In genomic region chr5:81779125-81779934, GRCh38 we compare ENCODE assay signal across 7 cellular contexts. TPM values are rescaled to one million over a fixed set of nuclear protein-coding genes. Genes with fewer than 3 reads are reported as not detected.
DNase-seq lines count a peak whose midpoint lies in the region; ATAC-seq and TF ChIP-seq lines count a peak whose summit lies in the region.

No MANE protein-coding gene starts in this region.

- no peaks in the 10 kb centered on the region for H3K27me3 Mint-ChIP-seq in activated naive CD8-positive, alpha-beta T cell

- BruUV-seq in PC-3 (replicated peaks; lab: Mats Ljungman, UMichigan): no TSS peak

- peak overlapping the region; percentile 75 for H2AFZ ChIP-seq in PC-3 (ENCODE audit: low read length)

- no peak for TF ChIP-seq CTCF in PC-3 (conservative IDR thresholded peaks at IDR 0.05; ENCODE audit: low read depth, low read length)
- no peak for TF ChIP-seq CTCF in left ventricle myocardium inferior (IDR thresholded peaks at IDR 0.05; ENCODE audit: borderline replicate concordance)

- H3K4me1 ChIP-seq in PC-3 (ENCODE audit: insufficient read depth, low read length): no peaks in the 10 kb centered on the region
- peaks cover 22% of the 10 kb centered on the region for H3K4me1 ChIP-seq in left ventricle myocardium inferior

- DNase-seq in PC-3 (peak; percentile 15), left ventricle myocardium inferior (peak; percentile 58), NCI-H1436 (lab: John Stamatoyannopoulos, UW) (no peak)

- no peaks in the 10 kb centered on the region for H3F3A ChIP-seq in PC-3 (ENCODE audit: low read length, unreplicated experiment)

- H3K79me2 ChIP-seq in PC-3 (ENCODE audit: low read length): no peaks in the 10 kb centered on the region

- no peak overlapping the region for H3K9ac ChIP-seq in PC-3 (ENCODE audit: low read length)

- H3K36me3 ChIP-seq in PC-3 (ENCODE audit: low read depth, low read length): no peaks in the 10 kb centered on the region
- H3K36me3 ChIP-seq in left ventricle myocardium inferior: no peaks in the 10 kb centered on the region

- peak overlapping the region; percentile 84 for H3K4me3 Mint-ChIP-seq in activated naive CD8-positive, alpha-beta T cell

- peaks cover 22% of the 10 kb centered on the region for H3K4me1 Mint-ChIP-seq in activated naive CD8-positive, alpha-beta T cell (ENCODE audit: low read depth)

- POLR2A ChIA-PET in PC-3 (lab: Charles Lee; ENCODE audit: unreplicated experiment): interaction anchor here (0.5 to 0.6 kb wide), 3 partner anchors 17 to 627 kb away, joined by 3 read pairs; no protein-coding TSS in a partner anchor

- CTCF ChIA-PET in PC-3 (lab: Charles Lee): interaction anchor here (0.6 kb wide), 1 partner anchor 255 kb away, joined by 3 read pairs; no protein-coding TSS in a partner anchor

- no peaks in the 10 kb centered on the region for H3K36me3 Mint-ChIP-seq in activated naive CD8-positive, alpha-beta T cell

- no peaks in the 10 kb centered on the region for H3K9me2 ChIP-seq in PC-3 (replicated peaks; ENCODE audit: low read length)

- H3K27ac ChIP-seq in PC-3 (ENCODE audit: low read length) (no peak overlapping the region), left ventricle myocardium inferior (replicated peaks) (peak overlapping the region; percentile 84), skin epidermis (peak overlapping the region in 20 of 21 experiments; percentile 55 to 94 (median 81))

- H4K20me1 ChIP-seq in PC-3 (ENCODE audit: low read length): no peaks in the 10 kb centered on the region

- no peaks in the 10 kb centered on the region for H3K9me3 Mint-ChIP-seq in activated naive CD8-positive, alpha-beta T cell (ENCODE audit: low read depth)

- peak overlapping the region; percentile 64 for H3K4me2 ChIP-seq in PC-3 (ENCODE audit: low read length)

- peak overlapping the region; percentile 91 for H3K27ac Mint-ChIP-seq in activated naive CD8-positive, alpha-beta T cell

- ATAC-seq in GM18868 (IDR thresholded peaks at IDR 0.05; ENCODE audit: unreplicated experiment) (peak; percentile 86), HG02943 (IDR thresholded peaks at IDR 0.05; ENCODE audit: low read depth, unreplicated experiment) (peak; percentile 74), PC-3 (peak; percentile 88)

- no peaks in the 10 kb centered on the region for H3K9me3 ChIP-seq in PC-3 (ENCODE audit: low read length)
- no peaks in the 10 kb centered on the region for H3K9me3 ChIP-seq in left ventricle myocardium inferior (replicated peaks)

- H3K4me3 ChIP-seq in PC-3 (ENCODE audit: low read length): peak overlapping the region; percentile 31; the same call in 1 of the 2 replicates
- H3K4me3 ChIP-seq in left ventricle myocardium inferior: peak overlapping the region; percentile 56
- peak overlapping the region in 4 of 7 experiments; percentile 4 to 21 (median 12) for H3K4me3 ChIP-seq in skin epidermis

- no peaks in the 10 kb centered on the region for H3K27me3 ChIP-seq in PC-3 (ENCODE audit: low read length)
- H3K27me3 ChIP-seq in left ventricle myocardium inferior (ENCODE audit: low read depth): no peaks in the 10 kb centered on the region

- intact Hi-C loops in PC-3 (cut with micrococcal nuclease): no loop called here
- intact Hi-C loops in left ventricle myocardium inferior (cut with micrococcal nuclease): no loop called here

RNA-seq across cellular contexts. Expression of gene SSBP2, which starts 28.4 kb away (rescaled TPM):
- 5.8 and 9.0 TPM in 2 replicates for total RNA-seq in PC-3 (2014; rRNA removed)
- total RNA-seq in left ventricle myocardium inferior: 40.7 TPM
